8 cellular contexts compared by ENCODE assay signal in the genomic region with DNA sequence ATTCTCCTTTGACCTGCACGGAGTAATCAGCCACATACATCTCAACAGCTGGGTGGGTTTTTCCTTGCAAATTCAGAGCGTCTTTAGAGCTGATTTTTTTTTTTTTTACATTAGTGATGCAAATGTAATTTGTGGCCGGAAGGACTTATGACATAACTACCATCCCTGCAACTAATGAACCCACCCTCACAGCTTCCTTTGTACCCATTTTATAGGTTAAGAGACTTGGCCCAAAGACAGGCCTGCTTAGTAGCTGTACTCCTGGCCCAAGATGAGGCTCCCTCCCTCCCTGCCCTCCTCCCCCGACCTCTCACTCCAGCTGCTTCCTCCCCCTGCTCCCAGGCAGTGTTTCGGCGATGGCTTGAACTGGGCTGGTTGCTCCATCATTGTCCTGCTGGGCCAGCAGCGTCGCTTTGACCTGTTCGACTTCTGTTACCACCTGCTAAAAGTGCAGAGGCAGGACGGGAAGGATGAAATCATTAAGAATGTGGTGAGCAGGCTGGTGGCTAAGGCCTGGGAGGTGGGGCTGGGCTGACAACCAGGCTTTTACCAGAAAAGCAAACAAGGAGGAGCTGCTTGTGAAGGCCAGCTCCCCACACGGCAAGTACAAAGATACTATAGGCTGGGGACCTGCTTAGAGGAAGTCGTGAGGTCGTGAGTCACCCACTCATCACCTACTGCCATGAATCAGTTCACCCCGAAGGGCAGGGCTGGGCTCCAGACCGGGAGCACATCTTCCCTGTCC.
DNase-seq lines count a peak whose midpoint lies in the region; ATAC-seq lines count a peak whose summit lies in the region.

No MANE protein-coding gene starts in this region.

- POLR2A ChIA-PET in activated CD8-positive, alpha-beta T cell treated with anti-CD3 and anti-CD28 coated beads, Interleukin-2, amount 10 ng/mL, durations not matched to agents 7 days and 5 days (lab: Charles Lee): no interaction called here

- no peaks in the 10 kb centered on the region for H3K9me3 Mint-ChIP-seq in IgD-negative memory B cell
- H3K9me3 Mint-ChIP-seq in activated CD8-positive, alpha-beta T cell treated with anti-CD3 and anti-CD28 coated beads, Interleukin-2, amount 10 ng/mL, durations not matched to agents 7 days and 5 days (ENCODE audit: insufficient read depth): no peaks in the 10 kb centered on the region

- DNase-seq in activated CD8-positive, alpha-beta T cell treated with anti-CD3 and anti-CD28 coated beads, Interleukin-2, amount 10 ng/mL, durations not matched to agents 7 days and 5 days: peak; percentile 70
- DNase-seq in fibroblast of gingiva (ENCODE audit: low read depth) (peak; percentile 47), C1 segment of cervical spinal cord (lab: John Stamatoyannopoulos, UW) (no peak), DMS 273 treated with DMSO at 0.1 percent for 48 hours (lab: John Stamatoyannopoulos, UW) (no peak), cortex of kidney (lab: John Stamatoyannopoulos, UW) (no peak), DMS114 treated with DMSO at 0.1 percent for 48 hours (lab: John Stamatoyannopoulos, UW; ENCODE audit: unreplicated experiment) (no peak)
- DNase-seq in stimulated activated CD4-positive, alpha-beta T cell treated with anti-CD3 and anti-CD28 coated beads, Interleukin-1b, Interleukin-23, amount 100 ng/mL, for 48 hours: peak; percentile 90

- CTCF ChIA-PET in activated CD8-positive, alpha-beta T cell treated with anti-CD3 and anti-CD28 coated beads, Interleukin-2, amount 10 ng/mL, durations not matched to agents 7 days and 5 days (lab: Charles Lee): interaction anchor here (0.8 to 2.3 kb wide), 3 partner anchors 9 to 353 kb away, joined by 3 to 11 read pairs (median 3); a partner anchor contains a TSS

- H3K4me1 Mint-ChIP-seq in IgD-negative memory B cell: peaks cover 6 to 17% (median 9%) of the 10 kb centered on the region in 3 donors
- H3K4me1 Mint-ChIP-seq in activated CD8-positive, alpha-beta T cell treated with anti-CD3 and anti-CD28 coated beads, Interleukin-2, amount 10 ng/mL, durations not matched to agents 7 days and 5 days (ENCODE audit: low read depth): peaks cover 27% of the 10 kb centered on the region

- peak; percentile 83 for ATAC-seq in activated CD8-positive, alpha-beta T cell treated with anti-CD3 and anti-CD28 coated beads, Interleukin-2, amount 10 ng/mL, durations not matched to agents 7 days and 5 days

- peaks cover 18% of the 10 kb centered on the region for H3K36me3 Mint-ChIP-seq in IgD-negative memory B cell
- H3K36me3 Mint-ChIP-seq in activated CD8-positive, alpha-beta T cell treated with anti-CD3 and anti-CD28 coated beads, Interleukin-2, amount 10 ng/mL, durations not matched to agents 7 days and 5 days (ENCODE audit: low read depth): peaks cover 74% of the 10 kb centered on the region

- H3K27ac Mint-ChIP-seq in IgD-negative memory B cell: peak overlapping the region; percentile 89 to 94 (median 92)
- H3K27ac Mint-ChIP-seq in activated CD8-positive, alpha-beta T cell treated with anti-CD3 and anti-CD28 coated beads, Interleukin-2, amount 10 ng/mL, durations not matched to agents 7 days and 5 days: peak overlapping the region; percentile 90

- H3K27me3 Mint-ChIP-seq in IgD-negative memory B cell: no peaks in the 10 kb centered on the region
- H3K27me3 Mint-ChIP-seq in activated CD8-positive, alpha-beta T cell treated with anti-CD3 and anti-CD28 coated beads, Interleukin-2, amount 10 ng/mL, durations not matched to agents 7 days and 5 days (ENCODE audit: low read depth): no peaks in the 10 kb centered on the region

- H3K4me3 Mint-ChIP-seq in IgD-negative memory B cell: peak overlapping the region in 3 of 4 donors; percentile 10 to 72 (median 67)
- no peak overlapping the region for H3K4me3 Mint-ChIP-seq in activated CD8-positive, alpha-beta T cell treated with anti-CD3 and anti-CD28 coated beads, Interleukin-2, amount 10 ng/mL, durations not matched to agents 7 days and 5 days

Comparison
In these comparisons a context has a peak if more than half of its experiments do, and no peak if none do; other contexts are left out.
1. DNase-seq: peak in activated CD8-positive, alpha-beta T cell treated with anti-CD3 and anti-CD28 coated beads, Interleukin-2, amount 10 ng/mL, durations not matched to agents 7 days and 5 days (single experiment), fibroblast of gingiva (single experiment) and stimulated activated CD4-positive, alpha-beta T cell treated with anti-CD3 and anti-CD28 coated beads, Interleukin-1b, Interleukin-23, amount 100 ng/mL, for 48 hours (single experiment); none in C1 segment of cervical spinal cord (0 of 14), DMS 273 treated with DMSO at 0.1 percent for 48 hours (single experiment), cortex of kidney (single experiment) and DMS114 treated with DMSO at 0.1 percent for 48 hours (single experiment).